Comparison of ENCODE assay signal across 16 cellular contexts in the genomic region with DNA sequence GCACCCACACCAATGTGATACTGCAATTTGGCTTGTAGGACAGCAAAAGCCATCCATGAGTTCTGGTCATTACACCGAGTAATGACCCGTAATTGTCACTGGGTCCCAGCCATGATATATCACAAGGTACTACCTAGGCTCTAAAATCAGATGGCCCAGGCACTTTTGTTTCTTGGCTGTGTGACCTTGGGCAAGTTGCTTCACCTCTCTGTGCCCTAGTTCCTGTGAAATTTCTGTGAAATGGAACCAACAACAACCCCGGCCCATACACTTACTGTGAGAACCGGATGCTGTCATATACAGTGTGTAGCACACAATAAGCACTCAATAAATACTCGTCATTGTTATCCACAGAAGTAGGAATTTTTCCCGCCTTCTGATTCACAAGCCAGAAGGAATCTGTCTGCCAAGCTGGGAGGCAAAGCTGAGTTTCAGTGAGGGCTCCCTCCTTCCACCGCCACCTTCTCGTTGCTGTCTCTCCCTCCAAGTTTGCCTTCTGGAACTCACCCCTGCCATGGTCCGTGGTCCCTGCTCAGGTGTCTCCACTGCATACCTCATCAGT.
"Had no signal": no experiment of that assay in that cellular context is flagged by ENCODE, and none has a peak within 500 bp of the region (broad histone marks: within the 10 kb centered on the region; RNA-seq: fewer than 3 reads in every experiment).

No MANE protein-coding gene starts in this region.

- H3K27ac ChIP-seq: esophagus muscularis mucosa, skin epidermis, tibial nerve had no signal

- H3K9me3 Mint-ChIP-seq: activated naive CD8-positive, alpha-beta T cell treated with anti-CD3 and anti-CD28 coated beads, Interleukin-2, amount 50 U/mL, for 24 hours; activated T-helper 17 cell treated with anti-CD3 and anti-CD28 coated beads, Interleukin-2, amount 50 U/mL, for 72 hours; natural killer cell treated with Interleukin-12 subunit alpha and Interleukin-12 subunit beta and Interleukin-15 and Interleukin-18, amount 100 ng/mL, for 72 hours had no signal

- H3K27ac Mint-ChIP-seq: activated naive CD8-positive, alpha-beta T cell treated with anti-CD3 and anti-CD28 coated beads, Interleukin-2, amount 50 U/mL, for 24 hours; activated T-helper 17 cell treated with anti-CD3 and anti-CD28 coated beads, Interleukin-2, amount 50 U/mL, for 72 hours; natural killer cell treated with Interleukin-12 subunit alpha and Interleukin-12 subunit beta and Interleukin-15 and Interleukin-18, amount 100 ng/mL, for 72 hours had no signal

- H3K4me3 ChIP-seq: esophagus muscularis mucosa, skin epidermis, tibial nerve had no signal

- H3K4me1 Mint-ChIP-seq: activated naive CD8-positive, alpha-beta T cell treated with anti-CD3 and anti-CD28 coated beads, Interleukin-2, amount 50 U/mL, for 24 hours; activated T-helper 17 cell treated with anti-CD3 and anti-CD28 coated beads, Interleukin-2, amount 50 U/mL, for 72 hours had no signal

- H3K27me3 ChIP-seq: esophagus muscularis mucosa, tibial nerve had no signal

- DNase-seq: activated CD4-positive, alpha-beta T cell treated with anti-CD3 and anti-CD28 coated beads, Interleukin-2, amount 50 U/mL, for 4 hours; activated naive CD4-positive, alpha-beta T cell treated with Interleukin-2 at 50 U/mL for 16 hours; activated naive CD8-positive, alpha-beta T cell treated with anti-CD3 and anti-CD28 coated beads, Interleukin-2, amount 50 U/mL, for 24 hours; glutamatergic neuron; hypothalamus; kidney glomerular epithelial cell; left ventricle myocardium superior; mesenchymal stem cell; retina; stimulated activated CD4-positive, alpha-beta T cell treated with anti-CD3 and anti-CD28 coated beads, Interleukin-4, amount 100 ng/mL, for 24 hours; stimulated activated naive CD4-positive, alpha-beta T cell had no signal

- H3K36me3 Mint-ChIP-seq: natural killer cell treated with Interleukin-12 subunit alpha and Interleukin-12 subunit beta and Interleukin-15 and Interleukin-18, amount 100 ng/mL, for 72 hours had no signal

- H3K9me3 ChIP-seq: esophagus muscularis mucosa, tibial nerve had no signal

- H3K4me1 ChIP-seq: esophagus muscularis mucosa had no signal

- H3K27me3 Mint-ChIP-seq: activated T-helper 17 cell treated with anti-CD3 and anti-CD28 coated beads, Interleukin-2, amount 50 U/mL, for 72 hours; natural killer cell treated with Interleukin-12 subunit alpha and Interleukin-12 subunit beta and Interleukin-15 and Interleukin-18, amount 100 ng/mL, for 72 hours had no signal

- H3K4me3 Mint-ChIP-seq: activated naive CD8-positive, alpha-beta T cell treated with anti-CD3 and anti-CD28 coated beads, Interleukin-2, amount 50 U/mL, for 24 hours; activated T-helper 17 cell treated with anti-CD3 and anti-CD28 coated beads, Interleukin-2, amount 50 U/mL, for 72 hours; natural killer cell treated with Interleukin-12 subunit alpha and Interleukin-12 subunit beta and Interleukin-15 and Interleukin-18, amount 100 ng/mL, for 72 hours had no signal

- H3K36me3 ChIP-seq: esophagus muscularis mucosa, tibial nerve had no signal
